ENCODE assay signal across 1 cellular context in genomic region chr1:179025975-179026812, GRCh38.
TF ChIP-seq lines count a peak whose summit lies in the region.

No MANE protein-coding gene starts in this region.

TF ChIP-seq in K562, 482 proteins besides CTCF, POLR2A, EP300 and RAD21 (continued from another document and continues in another):
- TF ChIP-seq ZBTB33 (CRISPR knock-in tag; IDR thresholded peaks at IDR 0.05) (peak; percentile 71; the same call in 1 of the 2 replicates), HMGN3 (IDR thresholded peaks at IDR 0.05; ENCODE audit: borderline replicate concordance, extremely low read depth, insufficient read length, low read depth, low read length) (peak; percentile 84), ZNF561 (CRISPR knock-in tag; conservative IDR thresholded peaks at IDR 0.05) (0 out of 2 replicates have a peak, but pooled peaks have one; percentile 9), DMBX1 (CRISPR knock-in tag; IDR thresholded peaks at IDR 0.05; ENCODE audit: borderline replicate concordance) (peak; percentile 59; the same call in 1 of the 2 replicates), BACH1 (tag; IDR thresholded peaks at IDR 0.05) (no peak), JUNB (CRISPR knock-in tag; conservative IDR thresholded peaks at IDR 0.05) (no peak), ELK3 (CRISPR knock-in tag; IDR thresholded peaks at IDR 0.05) (0 out of 2 replicates have a peak, but pooled peaks have one; percentile 48), PRDM10 (IDR thresholded peaks at IDR 0.05; ENCODE audit: partially characterized antibody) (peak; percentile 67), TCF7L2 (IDR thresholded peaks at IDR 0.05; ENCODE audit: low read depth, low read length) (no peak), CBX5 (IDR thresholded peaks at IDR 0.05; ENCODE audit: borderline replicate concordance, low read depth) (no peak), GATAD2A (IDR thresholded peaks at IDR 0.05) (no peak), HDAC6 (IDR thresholded peaks at IDR 0.05; ENCODE audit: low read depth, low read length) (no peak), E2F5 (CRISPR knock-in tag; IDR thresholded peaks at IDR 0.05) (no peak), ETV1 (tag; conservative IDR thresholded peaks at IDR 0.05; ENCODE audit: low read depth) (no peak), NELFE (IDR thresholded peaks at IDR 0.05; ENCODE audit: insufficient read depth, insufficient read length) (no peak), SRF (CRISPR knock-in tag; IDR thresholded peaks at IDR 0.05) (peak in 1 of 2 experiments; percentile 43; a peak in 1 of 4 replicates), ELF1 (tag; IDR thresholded peaks at IDR 0.05) (peak; percentile 72; the same call in 1 of the 2 replicates), GABPA (tag; conservative IDR thresholded peaks at IDR 0.05; ENCODE audit: low read depth) (peak; percentile 58; the same call in 1 of the 2 replicates), BRF1 (IDR thresholded peaks at IDR 0.05; ENCODE audit: borderline replicate concordance, extremely low read depth, insufficient read length) (no peak), SMARCC2 (IDR thresholded peaks at IDR 0.05; ENCODE audit: low read depth) (no peak), SIX5 (IDR thresholded peaks at IDR 0.05; ENCODE audit: borderline replicate concordance in 1 of 2, insufficient read depth in 1 of 2, low read depth in 1 of 2, low read length in 2 of 2) (no peak), HES1 (IDR thresholded peaks at IDR 0.05; ENCODE audit: low read depth) (no peak), MCM5 (IDR thresholded peaks at IDR 0.05; ENCODE audit: low read depth) (no peak), ZBTB9 (CRISPR knock-in tag; IDR thresholded peaks at IDR 0.05) (peak; percentile 86), PYGO2 (tag; IDR thresholded peaks at IDR 0.05) (no peak), HNRNPUL1 (IDR thresholded peaks at IDR 0.05; ENCODE audit: low read length) (no peak), ATF6 (CRISPR knock-in tag; IDR thresholded peaks at IDR 0.05) (no peak), TCFL5 (CRISPR knock-in tag; conservative IDR thresholded peaks at IDR 0.05) (no peak)
- TF ChIP-seq, protein P1, sequence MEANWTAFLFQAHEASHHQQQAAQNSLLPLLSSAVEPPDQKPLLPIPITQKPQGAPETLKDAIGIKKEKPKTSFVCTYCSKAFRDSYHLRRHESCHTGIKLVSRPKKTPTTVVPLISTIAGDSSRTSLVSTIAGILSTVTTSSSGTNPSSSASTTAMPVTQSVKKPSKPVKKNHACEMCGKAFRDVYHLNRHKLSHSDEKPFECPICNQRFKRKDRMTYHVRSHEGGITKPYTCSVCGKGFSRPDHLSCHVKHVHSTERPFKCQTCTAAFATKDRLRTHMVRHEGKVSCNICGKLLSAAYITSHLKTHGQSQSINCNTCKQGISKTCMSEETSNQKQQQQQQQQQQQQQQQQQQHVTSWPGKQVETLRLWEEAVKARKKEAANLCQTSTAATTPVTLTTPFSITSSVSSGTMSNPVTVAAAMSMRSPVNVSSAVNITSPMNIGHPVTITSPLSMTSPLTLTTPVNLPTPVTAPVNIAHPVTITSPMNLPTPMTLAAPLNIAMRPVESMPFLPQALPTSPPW (CRISPR knock-in tag; IDR thresholded peaks at IDR 0.05) = peak; percentile 95
- TF ChIP-seq, protein P2, sequence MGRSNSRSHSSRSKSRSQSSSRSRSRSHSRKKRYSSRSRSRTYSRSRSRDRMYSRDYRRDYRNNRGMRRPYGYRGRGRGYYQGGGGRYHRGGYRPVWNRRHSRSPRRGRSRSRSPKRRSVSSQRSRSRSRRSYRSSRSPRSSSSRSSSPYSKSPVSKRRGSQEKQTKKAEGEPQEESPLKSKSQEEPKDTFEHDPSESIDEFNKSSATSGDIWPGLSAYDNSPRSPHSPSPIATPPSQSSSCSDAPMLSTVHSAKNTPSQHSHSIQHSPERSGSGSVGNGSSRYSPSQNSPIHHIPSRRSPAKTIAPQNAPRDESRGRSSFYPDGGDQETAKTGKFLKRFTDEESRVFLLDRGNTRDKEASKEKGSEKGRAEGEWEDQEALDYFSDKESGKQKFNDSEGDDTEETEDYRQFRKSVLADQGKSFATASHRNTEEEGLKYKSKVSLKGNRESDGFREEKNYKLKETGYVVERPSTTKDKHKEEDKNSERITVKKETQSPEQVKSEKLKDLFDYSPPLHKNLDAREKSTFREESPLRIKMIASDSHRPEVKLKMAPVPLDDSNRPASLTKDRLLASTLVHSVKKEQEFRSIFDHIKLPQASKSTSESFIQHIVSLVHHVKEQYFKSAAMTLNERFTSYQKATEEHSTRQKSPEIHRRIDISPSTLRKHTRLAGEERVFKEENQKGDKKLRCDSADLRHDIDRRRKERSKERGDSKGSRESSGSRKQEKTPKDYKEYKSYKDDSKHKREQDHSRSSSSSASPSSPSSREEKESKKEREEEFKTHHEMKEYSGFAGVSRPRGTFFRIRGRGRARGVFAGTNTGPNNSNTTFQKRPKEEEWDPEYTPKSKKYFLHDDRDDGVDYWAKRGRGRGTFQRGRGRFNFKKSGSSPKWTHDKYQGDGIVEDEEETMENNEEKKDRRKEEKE (IDR thresholded peaks at IDR 0.05; ENCODE audit: borderline replicate concordance in 1 of 2, control insufficient read depth in 1 of 2, low read depth in 2 of 2, low read length in 1 of 2) = 0 out of 4 replicates have a peak, but pooled peaks of 1 of the 2 experiments have one; percentile 59
- TF ChIP-seq, protein P3, sequence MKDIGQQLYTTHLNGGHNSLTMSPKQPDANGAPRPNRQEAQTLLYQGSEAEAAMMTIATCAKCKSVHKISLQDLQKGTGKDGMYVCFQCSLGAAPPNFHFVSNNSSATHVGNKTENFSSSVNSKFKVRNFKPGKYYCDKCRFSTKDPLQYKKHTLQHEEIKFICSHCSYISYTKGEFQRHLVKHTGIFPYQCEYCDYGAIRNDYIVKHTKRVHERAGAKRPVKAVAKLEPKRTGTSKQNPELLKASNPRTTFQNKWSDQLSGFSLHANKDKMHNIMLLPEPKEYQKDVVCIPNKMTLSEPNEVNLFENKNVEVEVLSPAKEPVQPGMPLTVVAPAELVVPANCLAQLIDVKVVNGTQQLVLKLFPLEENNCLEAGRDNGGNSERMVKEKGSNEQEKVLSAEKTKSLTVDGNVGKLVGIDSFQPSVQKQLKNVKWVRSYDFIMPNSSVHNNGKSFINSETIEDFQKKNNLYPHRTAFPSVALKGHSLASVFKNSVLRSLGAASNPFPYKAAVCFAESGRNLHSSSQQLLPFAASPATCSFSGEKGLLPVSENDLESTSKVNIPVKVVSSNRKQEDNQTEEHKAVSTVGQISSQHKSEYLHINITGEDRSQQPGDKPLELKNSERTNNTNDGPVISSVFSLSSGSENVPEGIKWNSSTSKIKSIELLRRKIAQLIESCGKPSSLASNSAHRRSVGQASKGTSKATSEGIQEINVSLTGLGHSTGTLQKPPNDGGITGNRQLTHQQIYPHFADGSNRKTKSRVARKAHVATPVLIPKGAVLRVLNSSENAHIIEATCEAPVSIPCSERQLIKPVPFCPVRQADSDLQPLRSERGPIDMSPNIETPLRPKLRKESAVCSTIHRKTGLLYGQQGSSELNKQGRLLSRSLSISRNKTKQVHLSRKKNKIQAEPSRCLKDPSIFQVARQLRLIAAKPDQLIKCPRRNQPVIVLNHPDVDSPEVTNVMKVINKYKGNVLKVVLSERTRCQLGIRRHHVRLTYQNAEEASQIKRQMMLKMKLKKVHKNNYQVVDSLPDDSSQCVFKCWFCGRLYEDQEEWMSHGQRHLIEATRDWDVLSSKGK (CRISPR knock-in tag; IDR thresholded peaks at IDR 0.05) = no peak
- TF ChIP-seq, protein P4, sequence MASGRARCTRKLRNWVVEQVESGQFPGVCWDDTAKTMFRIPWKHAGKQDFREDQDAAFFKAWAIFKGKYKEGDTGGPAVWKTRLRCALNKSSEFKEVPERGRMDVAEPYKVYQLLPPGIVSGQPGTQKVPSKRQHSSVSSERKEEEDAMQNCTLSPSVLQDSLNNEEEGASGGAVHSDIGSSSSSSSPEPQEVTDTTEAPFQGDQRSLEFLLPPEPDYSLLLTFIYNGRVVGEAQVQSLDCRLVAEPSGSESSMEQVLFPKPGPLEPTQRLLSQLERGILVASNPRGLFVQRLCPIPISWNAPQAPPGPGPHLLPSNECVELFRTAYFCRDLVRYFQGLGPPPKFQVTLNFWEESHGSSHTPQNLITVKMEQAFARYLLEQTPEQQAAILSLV (tag; IDR thresholded peaks at IDR 0.05) = no peak
